In the genomic region with DNA sequence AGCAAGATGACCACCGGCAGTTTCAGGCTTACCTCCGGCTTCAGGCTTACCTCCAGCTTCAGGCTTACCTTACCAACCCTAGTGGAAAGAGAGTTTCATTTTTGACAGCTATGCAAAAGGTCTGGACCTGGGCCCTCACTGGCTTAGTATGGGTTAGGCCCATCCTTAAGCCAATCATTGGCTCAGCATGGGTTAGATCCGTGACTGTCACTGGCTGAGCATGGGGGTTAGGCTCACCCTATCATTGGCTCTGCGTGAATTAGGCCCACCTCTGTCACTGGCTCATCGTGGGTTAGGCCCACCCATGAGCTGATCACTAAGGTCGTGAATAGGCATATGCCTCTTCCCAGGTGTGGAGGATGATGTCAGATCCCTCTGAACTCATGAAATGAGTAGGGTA, we compare ENCODE assay signal across 21 cellular contexts. TPM values are rescaled to one million over a fixed set of nuclear protein-coding genes. Genes with fewer than 3 reads are reported as not detected.
A peak's percentile ranks its signal among the peaks of the same experiment; 100 is the strongest.
DNase-seq lines count a peak whose midpoint lies in the region; FAIRE-seq and TF ChIP-seq lines count a peak whose summit lies in the region.
"Had no signal": no experiment of that assay in that cellular context is flagged by ENCODE, and none has a peak within 500 bp of the region (broad histone marks: within the 10 kb centered on the region; RNA-seq: fewer than 3 reads in every experiment).

No MANE protein-coding gene starts in this region.

- H3K4me1 ChIP-seq in CD4-positive, alpha-beta memory T cell (ENCODE audit: insufficient read depth, low read length) = peaks cover 68% of the 10 kb centered on the region
- peaks cover 16 to 29% of the 10 kb centered on the region in 2 experiments for H3K4me1 ChIP-seq in neutrophil (ENCODE audit: control insufficient read depth in 1 of 2, insufficient read depth in 1 of 2, low read depth in 1 of 2, low read length in 1 of 2)

- peaks cover 0 to 2% (median 0%) of the 10 kb centered on the region in 8 donors for H3K9me3 Mint-ChIP-seq in CD4-positive, alpha-beta memory T cell
- H3K9me3 Mint-ChIP-seq in activated naive CD8-positive, alpha-beta T cell treated with anti-CD3 and anti-CD28 coated beads for 36 hours = no peaks in the 10 kb centered on the region
- H3K9me3 Mint-ChIP-seq: HFFc6, mesothelial cell of epicardium had no signal

- no peaks in the 10 kb centered on the region for H3K27me3 Mint-ChIP-seq in CD4-positive, alpha-beta memory T cell
- H3K27me3 Mint-ChIP-seq in activated naive CD8-positive, alpha-beta T cell treated with anti-CD3 and anti-CD28 coated beads for 36 hours = no peaks in the 10 kb centered on the region

- FAIRE-seq in GM12892 (lab: Jason Lieb, UNC) (peak; percentile 27), H54 (lab: Jason Lieb, UNC) (no peak)
- FAIRE-seq: keratinocyte had no signal

- CTCF ChIA-PET in CD4-positive, alpha-beta memory T cell (lab: Charles Lee; ENCODE audit: partially characterized antibody) = interaction anchor here (0.7 to 2.9 kb wide), 4 partner anchors 12 to 47 kb away, joined by 3 to 13 read pairs (median 6); partner anchors contain the start of gene MARF1

- no peak overlapping the region for H3K27ac ChIP-seq in CD4-positive, alpha-beta memory T cell (ENCODE audit: low read depth, low read length)
- H3K27ac ChIP-seq in neutrophil = peak overlapping the region; percentile 70
- H3K27ac ChIP-seq: C4-2B, stomach, VCaP had no signal

- H3K27me3 ChIP-seq in CD4-positive, alpha-beta memory T cell (ENCODE audit: insufficient read depth, low read length) = no peaks in the 10 kb centered on the region
- no peaks in the 10 kb centered on the region for H3K27me3 ChIP-seq in neutrophil
- H3K27me3 ChIP-seq: stomach had no signal

- DNase-seq in CD4-positive, alpha-beta memory T cell = no peak
- DNase-seq in GM12892 (ENCODE audit: insufficient read length) = no peak
- DNase-seq in activated naive CD8-positive, alpha-beta T cell treated with anti-CD3 and anti-CD28 coated beads for 36 hours = no peak
- no peak for DNase-seq in D341Med (ENCODE audit: low spot score)
- DNase-seq in H54 (ENCODE audit: insufficient read length, low spot score) = no peak
- DNase-seq in NCI-H2107 treated with DMSO at 0.1 percent for 48 hours (lab: John Stamatoyannopoulos, UW; ENCODE audit: unreplicated experiment) = no peak
- DNase-seq: activated CD8-positive, alpha-beta memory T cell treated with anti-CD3 and anti-CD28 coated beads, Interleukin-2, amount 50 U/mL, for 48 hours; amygdala; HFFc6; Kasumi-1; NCI-H146; NCI-H446 treated with DMSO at 0.1 percent for 48 hours; occipital lobe; SK-N-SH; stomach had no signal

- peaks cover 43 to 73% (median 61%) of the 10 kb centered on the region in 4 donors for H3K4me1 Mint-ChIP-seq in CD4-positive, alpha-beta memory T cell
- H3K4me1 Mint-ChIP-seq in activated naive CD8-positive, alpha-beta T cell treated with anti-CD3 and anti-CD28 coated beads for 36 hours = peaks cover 53% of the 10 kb centered on the region

- TF ChIP-seq CTCF in neutrophil (IDR thresholded peaks at IDR 0.05) = no peak

- H3K4me3 ChIP-seq in CD4-positive, alpha-beta memory T cell (ENCODE audit: low read length in 2 of 2) = no peak overlapping the region
- no peak overlapping the region for H3K4me3 ChIP-seq in neutrophil (ENCODE audit: low read depth in 1 of 2, low read length in 1 of 2)
- H3K4me3 ChIP-seq: skin epidermis, stomach had no signal

- H3K4me3 Mint-ChIP-seq in CD4-positive, alpha-beta memory T cell = peak overlapping the region in 2 of 8 donors; percentile 13 to 23
- no peak overlapping the region for H3K4me3 Mint-ChIP-seq in activated naive CD8-positive, alpha-beta T cell treated with anti-CD3 and anti-CD28 coated beads for 36 hours
- H3K4me3 Mint-ChIP-seq: HFFc6, mesothelial cell of epicardium had no signal

- no peaks in the 10 kb centered on the region for H3K9me3 ChIP-seq in CD4-positive, alpha-beta memory T cell (ENCODE audit: control insufficient read depth in 1 of 2, low read length in 2 of 2)
- H3K9me3 ChIP-seq in neutrophil = no peaks in the 10 kb centered on the region
- H3K9me3 ChIP-seq: SK-N-SH, stomach had no signal

- intact Hi-C loops in CD4-positive, alpha-beta memory T cell (cut with micrococcal nuclease) = loop anchor here (1.0 kb wide), 1 partner anchor 8 kb away; the partner anchor contains the start of gene NDE1

- peak overlapping the region; percentile 77 to 87 (median 79) for H3K27ac Mint-ChIP-seq in CD4-positive, alpha-beta memory T cell
- H3K27ac Mint-ChIP-seq in activated naive CD8-positive, alpha-beta T cell treated with anti-CD3 and anti-CD28 coated beads for 36 hours = peak overlapping the region; percentile 30

- peaks cover 17 to 47% of the 10 kb centered on the region in 2 donors for H3K36me3 Mint-ChIP-seq in CD4-positive, alpha-beta memory T cell
- peaks cover 46% of the 10 kb centered on the region for H3K36me3 Mint-ChIP-seq in activated naive CD8-positive, alpha-beta T cell treated with anti-CD3 and anti-CD28 coated beads for 36 hours

- no peak for TF ChIP-seq POLR2A in GM12892 (IDR thresholded peaks at IDR 0.05; ENCODE audit: low read depth, low read length)
- TF ChIP-seq POLR2A in H54 (IDR thresholded peaks at IDR 0.05; ENCODE audit: low read depth, low read length) = no peak

- POLR2A ChIA-PET in CD4-positive, alpha-beta memory T cell (lab: Charles Lee; ENCODE audit: partially characterized antibody) = interaction anchor here (0.9 to 6.4 kb wide), 6 partner anchors 8 to 15 kb away, joined by 3 to 54 read pairs (median 4); partner anchors contain the start of genes MARF1 and NDE1

- H3K36me3 ChIP-seq in CD4-positive, alpha-beta memory T cell (ENCODE audit: insufficient read depth, low read length) = peaks cover 5% of the 10 kb centered on the region
- peaks cover 25% of the 10 kb centered on the region for H3K36me3 ChIP-seq in neutrophil

RNA-seq across cellular contexts. Expression of gene NDE1, which starts 8.1 kb away (rescaled TPM):
- total RNA-seq in CD4-positive, alpha-beta memory T cell = 100 to 1,000 TPM; 124 to 128 TPM
- polyA plus RNA-seq in CD4-positive, alpha-beta memory T cell = 10 to 100 TPM; 15.3 to 63.9 TPM
- 75.8 TPM for polyA plus RNA-seq in GM12892 (2012; ENCODE audit: missing spikeins)
- 100 to 1,000 TPM; 115 to 117 TPM for total RNA-seq in activated naive CD8-positive, alpha-beta T cell treated with anti-CD3 and anti-CD28 coated beads for 36 hours

RNA-seq across cellular contexts. Expression of gene MARF1, which starts 15.2 kb away (rescaled TPM):
- 100 to 1,000 TPM; 223 to 235 TPM for total RNA-seq in CD4-positive, alpha-beta memory T cell
- 10 to 100 TPM in 1 of 2 donors, 1 to 10 TPM in 1; 6.8 to 19.7 TPM for polyA plus RNA-seq in CD4-positive, alpha-beta memory T cell
- 17.5 TPM for polyA plus RNA-seq in GM12892 (2012; ENCODE audit: missing spikeins)
- total RNA-seq in activated naive CD8-positive, alpha-beta T cell treated with anti-CD3 and anti-CD28 coated beads for 36 hours = 10 to 100 TPM; 51.0 to 52.1 TPM

Comparison
In these comparisons a context has a peak if more than half of its experiments do, and no peak if none do; other contexts are left out.
1. RNA of gene MARF1, which starts 15.2 kb away (total RNA-seq): 223 to 235 TPM in CD4-positive, alpha-beta memory T cell; 51.0 to 52.1 TPM in activated naive CD8-positive, alpha-beta T cell treated with anti-CD3 and anti-CD28 coated beads for 36 hours; every median in the first group is over 4 times any median in the second.